Comparison of ENCODE assay signal across 15 cellular contexts in the genomic region with DNA sequence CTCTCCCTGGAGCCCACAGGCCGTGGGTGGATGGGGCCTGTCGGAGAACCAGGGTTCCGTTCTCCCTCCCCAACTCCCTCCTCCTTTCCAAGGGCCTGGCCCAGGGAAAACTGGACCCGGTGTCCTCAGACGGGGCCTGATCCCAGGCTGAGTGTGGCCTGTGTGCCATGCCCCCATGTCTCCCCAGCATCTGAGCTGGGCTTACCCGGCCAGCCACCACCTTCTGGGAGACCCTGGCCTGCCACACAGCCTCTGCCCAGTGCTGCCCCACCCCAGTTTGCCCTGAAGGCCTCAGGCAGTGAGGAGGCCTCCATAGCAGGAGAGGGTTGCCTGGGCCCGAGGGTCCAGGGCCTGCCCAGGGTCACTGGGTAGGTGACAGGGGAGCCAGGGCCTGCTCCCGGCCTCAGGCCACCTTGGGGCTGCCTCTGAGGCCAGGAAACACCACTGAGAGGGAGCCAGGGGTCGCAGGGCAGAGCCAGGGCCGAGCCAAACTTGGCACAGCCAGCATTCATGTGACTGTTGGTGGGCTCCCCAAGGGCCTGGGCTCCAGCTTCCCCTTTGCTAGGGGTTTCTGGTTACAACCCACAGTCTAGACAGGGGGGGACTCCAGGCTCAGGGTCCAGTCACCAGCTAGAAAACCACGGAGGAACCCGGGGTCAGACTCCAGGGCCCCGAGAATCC. TPM values are rescaled to one million over a fixed set of nuclear protein-coding genes. Genes with fewer than 3 reads are reported as not detected.
DNase-seq lines count a peak whose midpoint lies in the region; ATAC-seq, FAIRE-seq and TF ChIP-seq lines count a peak whose summit lies in the region.
"Had no signal": no experiment of that assay in that cellular context is flagged by ENCODE, and none has a peak within 500 bp of the region (broad histone marks: within the 10 kb centered on the region; RNA-seq: fewer than 3 reads in every experiment).

No MANE protein-coding gene starts in this region.

- H3K4me2 ChIP-seq in astrocyte (ENCODE audit: low read length) = peak overlapping the region; percentile 84
- H3K4me2 ChIP-seq in skeletal muscle satellite cell (ENCODE audit: low read length) = peak overlapping the region; percentile 88

- H3K9me3 ChIP-seq in astrocyte (ENCODE audit: insufficient read depth, low read depth, low read length) (peaks cover 2% of the 10 kb centered on the region), skeletal muscle satellite cell (replicated peaks; ENCODE audit: low read length) (no peaks in the 10 kb centered on the region), HAP-1 (no peaks in the 10 kb centered on the region)

- H3K4me3 ChIP-seq in astrocyte (ENCODE audit: insufficient read depth, low read depth, low read length) = no peak overlapping the region
- H3K4me3 ChIP-seq in skeletal muscle satellite cell (ENCODE audit: low read length) = no peak overlapping the region
- H3K4me3 ChIP-seq in HAP-1 = no peak overlapping the region
- H3K4me3 ChIP-seq: lung had no signal

- H3K36me3 ChIP-seq in astrocyte (ENCODE audit: insufficient read depth, low read length) (no peaks in the 10 kb centered on the region), skeletal muscle satellite cell (ENCODE audit: insufficient read depth, low read length) (peaks cover 33% of the 10 kb centered on the region), HAP-1 (replicated peaks) (no peaks in the 10 kb centered on the region; the same call in 1 of the 2 replicates)

- H3K4me1 ChIP-seq in astrocyte (ENCODE audit: insufficient read depth, low read length) (peaks cover 28% of the 10 kb centered on the region), skeletal muscle satellite cell (ENCODE audit: control insufficient read depth, insufficient read depth, low read length) (peaks cover 45% of the 10 kb centered on the region), HAP-1 (no peaks in the 10 kb centered on the region)
- H3K4me1 ChIP-seq: foreskin keratinocyte had no signal

- in situ Hi-C loops in GM13977 (cut with MboI; ENCODE audit: low pct_unique_long_range_greater_than_20kb, low sequenced_read_pairs, unreplicated experiment) = no loop called here
- in situ Hi-C loops in HAP-1 (cut with MboI; ENCODE audit: low sequenced_read_pairs) = no loop called here

- ATAC-seq in GM19023 (IDR thresholded peaks at IDR 0.05; ENCODE audit: unreplicated experiment) = no peak
- ATAC-seq in GM21786 (IDR thresholded peaks at IDR 0.05; ENCODE audit: unreplicated experiment) = no peak
- ATAC-seq: activated CD4-positive, alpha-beta T cell treated with anti-CD3 and anti-CD28 coated beads for 36 hours; foreskin keratinocyte had no signal

- peaks cover 31% of the 10 kb centered on the region for H4K20me1 ChIP-seq in astrocyte (ENCODE audit: insufficient read depth, low read length)

- TF ChIP-seq CTCF in GM13977 (IDR thresholded peaks at IDR 0.05; ENCODE audit: extremely low read depth, insufficient read depth, missing control alignments) = no peak
- no peak for TF ChIP-seq CTCF in astrocyte (IDR thresholded peaks at IDR 0.05; ENCODE audit: insufficient read depth, low read depth, low read length)

- FAIRE-seq in astrocyte (lab: Jason Lieb, UNC) = no peak

- H3K27me3 ChIP-seq in astrocyte (ENCODE audit: insufficient read depth, low read length) = no peaks in the 10 kb centered on the region
- H3K27me3 ChIP-seq in skeletal muscle satellite cell (ENCODE audit: control insufficient read depth, insufficient read depth, low read length) = no peaks in the 10 kb centered on the region
- H3K27me3 ChIP-seq in HAP-1 (ENCODE audit: low read depth) = no peaks in the 10 kb centered on the region

- no peak overlapping the region for H2AFZ ChIP-seq in astrocyte (ENCODE audit: low read depth, low read length)

- H3K36me3 Mint-ChIP-seq in astrocyte (ENCODE audit: low read depth, unreplicated experiment) = peaks cover 13% of the 10 kb centered on the region

- H3K27ac ChIP-seq in astrocyte (ENCODE audit: low read depth, low read length) = no peak overlapping the region
- H3K27ac ChIP-seq: foreskin keratinocyte had no signal

- H3K9me3 Mint-ChIP-seq in astrocyte (ENCODE audit: unreplicated experiment) = no peaks in the 10 kb centered on the region

- H3K4me1 Mint-ChIP-seq in astrocyte (ENCODE audit: low read depth, unreplicated experiment) = peaks cover 16% of the 10 kb centered on the region

- H3K4me3 Mint-ChIP-seq in astrocyte (ENCODE audit: unreplicated experiment) = no peak overlapping the region
- H3K4me3 Mint-ChIP-seq: activated CD4-positive, alpha-beta T cell treated with anti-CD3 and anti-CD28 coated beads for 36 hours had no signal

- peak; percentile 37 for DNase-seq in GM13977 (ENCODE audit: low spot score)
- DNase-seq in astrocyte (ENCODE audit: low read depth) = no peak
- peak; percentile 38 for DNase-seq in hepatic stellate cell (ENCODE audit: low spot score)
- no peak for DNase-seq in COR-L47 (lab: John Stamatoyannopoulos, UW)
- no peak for DNase-seq in HAP-1 (ENCODE audit: low spot score in 2 of 2)
- DNase-seq: activated CD4-positive, alpha-beta T cell treated with anti-CD3 and anti-CD28 coated beads for 36 hours; activated effector memory CD4-positive, alpha-beta T cell treated with Interleukin-2 at 50 U/mL for 16 hours; foreskin keratinocyte; Kasumi-1; NCI-H345 had no signal

- H3K9ac ChIP-seq in astrocyte (ENCODE audit: low read length) (peak overlapping the region; percentile 55), skeletal muscle satellite cell (ENCODE audit: low read depth, low read length) (peak overlapping the region; percentile 69)

- H3K79me2 ChIP-seq in astrocyte (ENCODE audit: insufficient read depth, low read length) = no peaks in the 10 kb centered on the region

- peaks cover 6% of the 10 kb centered on the region for H3K27me3 Mint-ChIP-seq in astrocyte (ENCODE audit: low read depth, unreplicated experiment)

- H3K27ac Mint-ChIP-seq in astrocyte (ENCODE audit: unreplicated experiment) = peak overlapping the region; percentile 80
- H3K27ac Mint-ChIP-seq: activated CD4-positive, alpha-beta T cell treated with anti-CD3 and anti-CD28 coated beads for 36 hours had no signal

RNA-seq across cellular contexts. Expression of gene IFITM10, which starts 0.6 kb away (rescaled TPM):
- total RNA-seq in astrocyte = 2.0 and 5.1 TPM in 2 replicates
- 2.4 and 8.4 TPM in 2 replicates for total RNA-seq in skeletal muscle satellite cell (2012; rRNA removed)

RNA-seq across cellular contexts. Expression of gene CTSD, which starts 12.7 kb away (rescaled TPM):
- total RNA-seq in astrocyte = 290 and 340 TPM in 2 replicates
- total RNA-seq in skeletal muscle satellite cell (2012; rRNA removed) = 96.6 and 121 TPM in 2 replicates

RNA-seq across cellular contexts. Expression of gene KRTAP5-6, which starts 54.0 kb away (rescaled TPM):
- total RNA-seq in astrocyte = not detected in 2 replicates
- total RNA-seq in skeletal muscle satellite cell (2012; rRNA removed) = not detected in 2 replicates
- total RNA-seq: activated CD4-positive, alpha-beta T cell treated with anti-CD3 and anti-CD28 coated beads for 36 hours; foreskin keratinocyte; lung; renal cortical epithelial cell had no signal

Comparison
In these comparisons a context has a peak if more than half of its experiments do, and no peak if none do; other contexts are left out.
1. DNase-seq: peak in GM13977 (single experiment) and hepatic stellate cell (single experiment); none in astrocyte (single experiment), COR-L47 (single experiment) and HAP-1 (0 of 2).